Comparison of ENCODE assay signal across 10 cellular contexts in the genomic region with DNA sequence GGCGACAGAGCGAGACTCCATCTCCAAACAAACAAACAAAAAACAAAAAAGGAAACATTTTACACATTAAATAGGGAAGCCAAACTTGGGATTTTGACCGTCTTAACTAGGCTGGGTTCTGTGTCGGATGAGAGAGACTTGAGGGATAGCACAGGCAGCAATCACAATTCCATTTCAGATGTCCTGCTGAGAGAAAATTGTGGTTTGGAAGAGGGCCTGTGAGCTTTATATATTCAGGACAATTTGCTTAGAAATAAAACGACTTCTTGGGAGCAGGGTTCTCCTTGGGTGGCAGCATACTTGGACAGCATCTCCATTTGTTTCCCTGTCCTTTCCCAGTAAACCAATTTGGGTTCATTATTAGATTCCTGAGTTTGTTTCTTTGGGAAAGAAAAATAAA.
A peak's percentile ranks its signal among the peaks of the same experiment; 100 is the strongest.
DNase-seq lines count a peak whose midpoint lies in the region; ATAC-seq and TF ChIP-seq lines count a peak whose summit lies in the region.
"Had no signal": no experiment of that assay in that cellular context is flagged by ENCODE, and none has a peak within 500 bp of the region (broad histone marks: within the 10 kb centered on the region; RNA-seq: fewer than 3 reads in every experiment).

No MANE protein-coding gene starts in this region.

- TF ChIP-seq CTCF in left ventricle myocardium inferior (IDR thresholded peaks at IDR 0.05; ENCODE audit: borderline replicate concordance) (no peak), choroid plexus epithelial cell (conservative IDR thresholded peaks at IDR 0.05; ENCODE audit: low read depth, low read length) (no peak), osteocyte (IDR thresholded peaks at IDR 0.05) (no peak)

- H3K36me3 Mint-ChIP-seq in osteocyte (ENCODE audit: unreplicated experiment): no peaks in the 10 kb centered on the region
- H3K36me3 Mint-ChIP-seq: naive thymus-derived CD8-positive, alpha-beta T cell had no signal

- H3K27ac Mint-ChIP-seq in osteocyte (ENCODE audit: unreplicated experiment): peak overlapping the region; percentile 96

- no peaks in the 10 kb centered on the region for H3K27me3 Mint-ChIP-seq in osteocyte (ENCODE audit: unreplicated experiment)
- H3K27me3 Mint-ChIP-seq: naive thymus-derived CD8-positive, alpha-beta T cell had no signal

- peaks cover 3% of the 10 kb centered on the region for H3K4me1 ChIP-seq in left ventricle myocardium inferior

- peak overlapping the region; percentile 75 for H3K27ac ChIP-seq in left ventricle myocardium inferior (replicated peaks)

- H3K4me1 Mint-ChIP-seq in osteocyte (ENCODE audit: unreplicated experiment): peaks cover 38% of the 10 kb centered on the region

- H3K27me3 ChIP-seq in left ventricle myocardium inferior (ENCODE audit: low read depth): no peaks in the 10 kb centered on the region

- no peak for ATAC-seq in HG02623 (IDR thresholded peaks at IDR 0.05; ENCODE audit: unreplicated experiment)

- H3K4me3 Mint-ChIP-seq in osteocyte (ENCODE audit: unreplicated experiment): no peak overlapping the region

- no peaks in the 10 kb centered on the region for H3K36me3 ChIP-seq in left ventricle myocardium inferior

- intact Hi-C loops in left ventricle myocardium inferior (cut with micrococcal nuclease) (loop anchor here (5.0 to 10.0 kb wide), 2 partner anchors 514 to 541 kb away; a partner anchor contains a TSS), cardiac septum (cut with DNase I) (loop anchor here (2.0 to 10.0 kb wide), 5 partner anchors 234 to 541 kb away; a partner anchor contains a TSS)

- no peaks in the 10 kb centered on the region for H3K9me3 ChIP-seq in left ventricle myocardium inferior (replicated peaks)

- H3K9me3 Mint-ChIP-seq in osteocyte (ENCODE audit: unreplicated experiment): peaks cover 4% of the 10 kb centered on the region
- H3K9me3 Mint-ChIP-seq: naive thymus-derived CD8-positive, alpha-beta T cell had no signal

- H3K4me3 ChIP-seq in left ventricle myocardium inferior (no peak overlapping the region), choroid plexus epithelial cell (ENCODE audit: low read depth, low read length) (no peak overlapping the region)

- DNase-seq in left ventricle myocardium inferior (no peak), cardiac septum (ENCODE audit: low spot score) (no peak), choroid plexus epithelial cell (ENCODE audit: low read depth) (peak; percentile 67), osteocyte (ENCODE audit: extremely low spot score, unreplicated experiment) (no peak), amygdala (lab: John Stamatoyannopoulos, UW) (no peak), SIG-M5 treated with dmso at 0.1 percent for 504 hours (lab: John Stamatoyannopoulos, UW; ENCODE audit: unreplicated experiment) (no peak), activated gamma-delta T cell (lab: John Stamatoyannopoulos, UW) (no peak)
- DNase-seq: stimulated activated naive CD4-positive, alpha-beta T cell treated with Interleukin-2 at 50 U/mL for 16 hours had no signal
